ENCODE assay signal across 1 cellular context in the genomic region with DNA sequence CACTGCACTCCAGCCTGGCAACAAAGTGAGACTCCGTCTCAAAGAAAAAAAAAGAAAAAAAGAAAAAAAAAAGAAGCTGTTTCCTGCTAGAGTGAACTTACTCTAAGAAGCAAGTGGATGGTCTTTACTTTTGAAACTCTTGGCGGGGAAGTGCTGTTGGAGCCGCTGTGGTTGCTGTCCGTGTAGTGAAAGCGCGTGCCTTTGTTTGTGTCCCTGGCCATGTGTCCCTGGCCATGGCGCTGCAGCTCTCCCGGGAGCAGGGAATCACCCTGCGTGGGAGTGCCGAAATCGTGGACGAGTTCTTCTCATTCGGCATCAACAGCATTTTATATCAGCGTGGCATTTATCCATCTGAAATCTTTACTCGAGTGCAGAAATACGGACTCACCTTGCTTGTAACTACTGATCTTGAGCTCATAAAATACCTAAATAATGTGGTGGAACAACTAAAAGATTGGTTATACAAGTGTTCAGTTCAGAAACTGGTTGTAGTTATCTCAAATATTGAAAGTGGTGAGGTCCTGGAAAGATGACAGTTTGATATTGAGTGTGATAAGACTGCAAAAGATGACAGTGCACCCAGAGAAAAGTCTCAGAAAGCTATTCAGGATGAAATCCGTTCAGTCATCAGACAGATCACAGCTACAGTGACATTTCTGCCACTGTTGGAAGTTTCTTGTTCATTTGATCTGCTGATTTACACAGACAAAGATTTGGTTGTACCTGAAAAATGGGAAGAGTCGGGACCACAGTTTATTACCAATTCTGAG. TPM values are rescaled to one million over a fixed set of nuclear protein-coding genes. Genes with fewer than 3 reads are reported as not detected.
"Had no signal": no experiment of that assay in that cellular context is flagged by ENCODE, and none has a peak within 500 bp of the region (broad histone marks: within the 10 kb centered on the region; RNA-seq: fewer than 3 reads in every experiment).

No MANE protein-coding gene starts in this region.

RNA-seq across cellular contexts. Expression of a gene that starts 55.8 kb away (rescaled TPM):
- polyA plus RNA-seq: naive thymus-derived CD4-positive, alpha-beta T cell had no signal
